Comparison of ENCODE assay signal across 2 cellular contexts in the genomic region with DNA sequence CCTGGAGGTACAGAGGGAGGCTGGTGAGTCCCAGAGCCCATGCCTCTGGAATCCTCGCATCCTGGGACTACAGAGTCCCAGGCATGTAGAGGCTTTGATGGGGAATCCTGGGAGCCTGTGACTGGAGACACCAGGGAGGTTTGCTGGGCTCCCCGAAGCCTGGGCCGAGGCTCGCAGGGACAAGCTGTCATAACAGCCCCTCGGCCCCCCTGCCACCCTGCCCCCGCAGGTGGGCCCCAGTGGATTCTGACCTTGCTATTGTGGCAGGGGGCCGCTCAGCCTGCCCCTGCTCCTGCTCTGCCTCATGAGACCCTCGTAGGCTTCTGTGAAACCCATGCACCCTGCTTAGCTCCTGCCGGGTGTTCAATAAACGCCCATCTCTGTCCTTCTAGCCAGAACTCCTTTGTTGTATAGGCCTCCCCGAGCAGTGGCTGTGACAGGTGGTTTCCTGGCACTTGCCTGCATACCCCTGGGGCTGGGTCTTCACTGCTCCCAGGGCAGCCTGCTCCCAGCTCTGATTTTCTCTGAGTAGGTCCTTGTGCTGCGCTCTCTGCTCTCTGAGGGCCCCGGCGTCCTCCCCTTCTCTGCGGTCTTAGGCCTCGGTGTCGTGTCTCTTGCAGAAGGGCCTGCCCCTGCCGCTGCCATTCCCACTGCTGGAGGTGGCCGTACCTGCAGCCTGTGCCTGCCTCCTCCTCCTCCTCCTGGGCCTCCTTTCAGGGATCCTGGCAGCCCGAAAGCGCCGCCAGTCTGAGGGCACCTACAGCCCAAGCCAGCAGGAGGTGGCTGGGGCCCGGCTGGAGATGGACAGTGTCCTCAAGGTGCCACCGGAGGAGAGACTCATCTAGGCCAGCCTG.
TF ChIP-seq lines count a peak whose summit lies in the region.

No MANE protein-coding gene starts in this region.

TF ChIP-seq in HepG2, 621 proteins besides CTCF, POLR2A, EP300 and RAD21 (continues in another document):
- no peak for TF ChIP-seq ZNF775 (CRISPR knock-in tag; IDR thresholded peaks at IDR 0.05; ENCODE audit: borderline replicate concordance)
- TF ChIP-seq ZNF446 (CRISPR knock-in tag; IDR thresholded peaks at IDR 0.05): no peak
- no peak for TF ChIP-seq ZNF44 (CRISPR knock-in tag; IDR thresholded peaks at IDR 0.05)
- TF ChIP-seq, protein P1, sequence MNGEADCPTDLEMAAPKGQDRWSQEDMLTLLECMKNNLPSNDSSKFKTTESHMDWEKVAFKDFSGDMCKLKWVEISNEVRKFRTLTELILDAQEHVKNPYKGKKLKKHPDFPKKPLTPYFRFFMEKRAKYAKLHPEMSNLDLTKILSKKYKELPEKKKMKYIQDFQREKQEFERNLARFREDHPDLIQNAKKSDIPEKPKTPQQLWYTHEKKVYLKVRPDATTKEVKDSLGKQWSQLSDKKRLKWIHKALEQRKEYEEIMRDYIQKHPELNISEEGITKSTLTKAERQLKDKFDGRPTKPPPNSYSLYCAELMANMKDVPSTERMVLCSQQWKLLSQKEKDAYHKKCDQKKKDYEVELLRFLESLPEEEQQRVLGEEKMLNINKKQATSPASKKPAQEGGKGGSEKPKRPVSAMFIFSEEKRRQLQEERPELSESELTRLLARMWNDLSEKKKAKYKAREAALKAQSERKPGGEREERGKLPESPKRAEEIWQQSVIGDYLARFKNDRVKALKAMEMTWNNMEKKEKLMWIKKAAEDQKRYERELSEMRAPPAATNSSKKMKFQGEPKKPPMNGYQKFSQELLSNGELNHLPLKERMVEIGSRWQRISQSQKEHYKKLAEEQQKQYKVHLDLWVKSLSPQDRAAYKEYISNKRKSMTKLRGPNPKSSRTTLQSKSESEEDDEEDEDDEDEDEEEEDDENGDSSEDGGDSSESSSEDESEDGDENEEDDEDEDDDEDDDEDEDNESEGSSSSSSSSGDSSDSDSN (CRISPR knock-in tag; IDR thresholded peaks at IDR 0.05): 0 out of 2 replicates have a peak, but pooled peaks have one; percentile 39
- no peak for TF ChIP-seq MAFK (conservative IDR thresholded peaks at IDR 0.05 in 1 of 2, IDR thresholded peaks at IDR 0.05 in 1 of 2; ENCODE audit: low read length in 2 of 2)
- no peak for TF ChIP-seq ZNF138 (CRISPR knock-in tag; IDR thresholded peaks at IDR 0.05; ENCODE audit: low read depth)
- no peak for TF ChIP-seq MTA1 (CRISPR knock-in tag; IDR thresholded peaks at IDR 0.05; ENCODE audit: borderline replicate concordance)
- TF ChIP-seq HNRNPH1 (optimal IDR thresholded peaks at IDR 0.05; ENCODE audit: low read depth, low read length): no peak
- TF ChIP-seq, protein P2, sequence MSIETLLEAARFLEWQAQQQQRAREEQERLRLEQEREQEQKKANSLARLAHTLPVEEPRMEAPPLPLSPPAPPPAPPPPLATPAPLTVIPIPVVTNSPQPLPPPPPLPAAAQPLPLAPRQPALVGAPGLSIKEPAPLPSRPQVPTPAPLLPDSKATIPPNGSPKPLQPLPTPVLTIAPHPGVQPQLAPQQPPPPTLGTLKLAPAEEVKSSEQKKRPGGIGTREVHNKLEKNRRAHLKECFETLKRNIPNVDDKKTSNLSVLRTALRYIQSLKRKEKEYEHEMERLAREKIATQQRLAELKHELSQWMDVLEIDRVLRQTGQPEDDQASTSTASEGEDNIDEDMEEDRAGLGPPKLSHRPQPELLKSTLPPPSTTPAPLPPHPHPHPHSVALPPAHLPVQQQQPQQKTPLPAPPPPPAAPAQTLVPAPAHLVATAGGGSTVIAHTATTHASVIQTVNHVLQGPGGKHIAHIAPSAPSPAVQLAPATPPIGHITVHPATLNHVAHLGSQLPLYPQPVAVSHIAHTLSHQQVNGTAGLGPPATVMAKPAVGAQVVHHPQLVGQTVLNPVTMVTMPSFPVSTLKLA (IDR thresholded peaks at IDR 0.05): no peak
- 0 out of 2 replicates have a peak, but pooled peaks have one; percentile 42 for TF ChIP-seq ZNF839 (CRISPR knock-in tag; IDR thresholded peaks at IDR 0.05; ENCODE audit: borderline replicate concordance)
- TF ChIP-seq ZNF7 (CRISPR knock-in tag; IDR thresholded peaks at IDR 0.05): no peak
- TF ChIP-seq RFXANK (CRISPR knock-in tag; IDR thresholded peaks at IDR 0.05): no peak
- TF ChIP-seq, protein P3, sequence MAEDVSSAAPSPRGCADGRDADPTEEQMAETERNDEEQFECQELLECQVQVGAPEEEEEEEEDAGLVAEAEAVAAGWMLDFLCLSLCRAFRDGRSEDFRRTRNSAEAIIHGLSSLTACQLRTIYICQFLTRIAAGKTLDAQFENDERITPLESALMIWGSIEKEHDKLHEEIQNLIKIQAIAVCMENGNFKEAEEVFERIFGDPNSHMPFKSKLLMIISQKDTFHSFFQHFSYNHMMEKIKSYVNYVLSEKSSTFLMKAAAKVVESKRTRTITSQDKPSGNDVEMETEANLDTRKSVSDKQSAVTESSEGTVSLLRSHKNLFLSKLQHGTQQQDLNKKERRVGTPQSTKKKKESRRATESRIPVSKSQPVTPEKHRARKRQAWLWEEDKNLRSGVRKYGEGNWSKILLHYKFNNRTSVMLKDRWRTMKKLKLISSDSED (CRISPR knock-in tag; IDR thresholded peaks at IDR 0.05): no peak
- TF ChIP-seq ZNF329 (CRISPR knock-in tag; IDR thresholded peaks at IDR 0.05; ENCODE audit: low read depth): peak; percentile 90
- TF ChIP-seq, protein P4, sequence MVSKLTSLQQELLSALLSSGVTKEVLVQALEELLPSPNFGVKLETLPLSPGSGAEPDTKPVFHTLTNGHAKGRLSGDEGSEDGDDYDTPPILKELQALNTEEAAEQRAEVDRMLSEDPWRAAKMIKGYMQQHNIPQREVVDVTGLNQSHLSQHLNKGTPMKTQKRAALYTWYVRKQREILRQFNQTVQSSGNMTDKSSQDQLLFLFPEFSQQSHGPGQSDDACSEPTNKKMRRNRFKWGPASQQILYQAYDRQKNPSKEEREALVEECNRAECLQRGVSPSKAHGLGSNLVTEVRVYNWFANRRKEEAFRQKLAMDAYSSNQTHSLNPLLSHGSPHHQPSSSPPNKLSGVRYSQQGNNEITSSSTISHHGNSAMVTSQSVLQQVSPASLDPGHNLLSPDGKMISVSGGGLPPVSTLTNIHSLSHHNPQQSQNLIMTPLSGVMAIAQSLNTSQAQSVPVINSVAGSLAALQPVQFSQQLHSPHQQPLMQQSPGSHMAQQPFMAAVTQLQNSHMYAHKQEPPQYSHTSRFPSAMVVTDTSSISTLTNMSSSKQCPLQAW (CRISPR knock-in tag; IDR thresholded peaks at IDR 0.05): no peak

TF ChIP-seq in SK-N-SH, 30 proteins besides CTCF, POLR2A, EP300 and RAD21:
- TF ChIP-seq, protein P5, sequence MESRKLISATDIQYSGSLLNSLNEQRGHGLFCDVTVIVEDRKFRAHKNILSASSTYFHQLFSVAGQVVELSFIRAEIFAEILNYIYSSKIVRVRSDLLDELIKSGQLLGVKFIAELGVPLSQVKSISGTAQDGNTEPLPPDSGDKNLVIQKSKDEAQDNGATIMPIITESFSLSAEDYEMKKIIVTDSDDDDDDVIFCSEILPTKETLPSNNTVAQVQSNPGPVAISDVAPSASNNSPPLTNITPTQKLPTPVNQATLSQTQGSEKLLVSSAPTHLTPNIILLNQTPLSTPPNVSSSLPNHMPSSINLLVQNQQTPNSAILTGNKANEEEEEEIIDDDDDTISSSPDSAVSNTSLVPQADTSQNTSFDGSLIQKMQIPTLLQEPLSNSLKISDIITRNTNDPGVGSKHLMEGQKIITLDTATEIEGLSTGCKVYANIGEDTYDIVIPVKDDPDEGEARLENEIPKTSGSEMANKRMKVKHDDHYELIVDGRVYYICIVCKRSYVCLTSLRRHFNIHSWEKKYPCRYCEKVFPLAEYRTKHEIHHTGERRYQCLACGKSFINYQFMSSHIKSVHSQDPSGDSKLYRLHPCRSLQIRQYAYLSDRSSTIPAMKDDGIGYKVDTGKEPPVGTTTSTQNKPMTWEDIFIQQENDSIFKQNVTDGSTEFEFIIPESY (IDR thresholded peaks at IDR 0.05; ENCODE audit: borderline replicate concordance, low read depth): no peak
- TF ChIP-seq RFX5 (IDR thresholded peaks at IDR 0.05; ENCODE audit: low read length) (no peak), SIN3A (IDR thresholded peaks at IDR 0.05; ENCODE audit: borderline replicate concordance, low read depth, low read length) (no peak), JUND (IDR thresholded peaks at IDR 0.05) (no peak), YY1 (IDR thresholded peaks at IDR 0.05; ENCODE audit: low read depth) (no peak)
